In genomic region chr10:47472072-47472471, GRCh38 we compare ENCODE assay signal across 15 cellular contexts. TPM values are rescaled to one million over a fixed set of nuclear protein-coding genes. Genes with fewer than 3 reads are reported as not detected.
"Had no signal": no experiment of that assay in that cellular context is flagged by ENCODE, and none has a peak within 500 bp of the region (broad histone marks: within the 10 kb centered on the region; RNA-seq: fewer than 3 reads in every experiment).

No MANE protein-coding gene starts in this region.

RNA-seq across cellular contexts. Expression of gene ANXA8, which starts 11.8 kb away (rescaled TPM):
- total RNA-seq: cerebellum; lung microvascular endothelial cell; myocyte; naive thymus-derived CD8-positive, alpha-beta T cell; osteocyte had no signal
- polyA plus RNA-seq: naive thymus-derived CD8-positive, alpha-beta T cell had no signal

RNA-seq across cellular contexts. Expression of gene FAM25G, which starts 19.4 kb away (rescaled TPM):
- total RNA-seq: cerebellum; dorsolateral prefrontal cortex; gastroesophageal sphincter; heart left ventricle; hepatocyte; left cardiac atrium; liver; lung microvascular endothelial cell; myocyte; naive thymus-derived CD8-positive, alpha-beta T cell; osteocyte; psoas muscle; renal cortical epithelial cell; right cardiac atrium; spleen had no signal
- polyA plus RNA-seq: heart left ventricle; hepatocyte; liver; naive thymus-derived CD8-positive, alpha-beta T cell; psoas muscle; right cardiac atrium; spleen had no signal
